3 cellular contexts compared by ENCODE assay signal in genomic region chrX:124960454-124960853, GRCh38.
A peak's percentile ranks its signal among the peaks of the same experiment; 100 is the strongest.
TF ChIP-seq lines count a peak whose summit lies in the region.

No MANE protein-coding gene starts in this region.

TF ChIP-seq in A549, 52 proteins besides CTCF, POLR2A, EP300 and RAD21:
- TF ChIP-seq SREBF2 (IDR thresholded peaks at IDR 0.05) (no peak), MAFK (IDR thresholded peaks at IDR 0.05; ENCODE audit: partially characterized antibody) (peak; percentile 81)

TF ChIP-seq in HEK293T, 16 proteins besides CTCF, POLR2A, EP300 and RAD21:
- no peak for TF ChIP-seq SP1 (IDR thresholded peaks at IDR 0.05)
- no peak for TF ChIP-seq L3MBTL2 (conservative IDR thresholded peaks at IDR 0.05)
- no peak for TF ChIP-seq FOXA1 (IDR thresholded peaks at IDR 0.05)
- no peak for TF ChIP-seq FOXK2 (IDR thresholded peaks at IDR 0.05)
- 0 out of 2 replicates have a peak, but pooled peaks have one; percentile 8 for TF ChIP-seq CTBP1 (IDR thresholded peaks at IDR 0.05; ENCODE audit: borderline replicate concordance)
- no peak for TF ChIP-seq ARNT (IDR thresholded peaks at IDR 0.05)

TF ChIP-seq in H1, 55 proteins besides CTCF, POLR2A, EP300 and RAD21:
- no peak for TF ChIP-seq JUND (IDR thresholded peaks at IDR 0.05; ENCODE audit: low read length)
- TF ChIP-seq MAFK (IDR thresholded peaks at IDR 0.05; ENCODE audit: low read depth, low read length), result peak; percentile 42; the same call in 1 of the 2 replicates
